ENCODE assay signal across 6 cellular contexts in the genomic region with DNA sequence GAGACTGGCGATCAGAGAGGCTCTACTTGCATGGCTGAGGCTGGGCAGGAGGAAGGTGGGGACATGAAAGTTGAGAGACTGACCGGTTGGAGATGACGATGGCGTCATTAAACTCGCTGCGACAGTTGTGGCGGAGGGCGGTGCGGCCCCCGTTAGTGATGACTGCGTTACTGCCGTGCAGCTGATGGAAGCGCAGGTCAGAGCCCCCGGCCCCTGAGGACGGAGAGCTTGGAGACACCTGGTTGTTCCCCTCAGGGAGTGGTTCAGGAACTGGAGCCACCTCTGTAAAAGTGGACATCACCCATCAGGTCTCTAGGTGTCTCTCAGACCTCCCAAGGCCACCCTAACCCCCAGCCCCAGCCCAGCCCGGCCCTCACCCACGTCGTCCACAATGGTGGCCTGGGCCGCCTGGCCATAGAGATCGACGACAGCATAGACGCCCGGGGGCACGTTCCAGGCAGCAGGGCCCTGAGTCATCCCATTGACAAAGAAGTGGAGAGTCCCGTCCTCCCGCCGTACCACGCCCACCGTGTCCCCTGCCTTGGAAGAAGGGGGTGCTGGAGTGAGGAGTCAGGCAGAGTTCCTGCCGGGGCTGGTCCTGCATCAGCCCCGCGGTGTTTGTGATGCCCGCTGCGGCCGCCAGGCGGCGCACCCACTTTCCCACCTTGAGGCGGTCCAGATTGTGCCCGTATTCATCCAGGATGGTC. TPM values are rescaled to one million over a fixed set of nuclear protein-coding genes. Genes with fewer than 3 reads are reported as not detected.
DNase-seq lines count a peak whose midpoint lies in the region; ATAC-seq and TF ChIP-seq lines count a peak whose summit lies in the region.

No MANE protein-coding gene starts in this region.

- H3K4me3 ChIP-seq in gastrocnemius medialis = no peak overlapping the region

- intact Hi-C loops in gastrocnemius medialis (cut with DNase I; ENCODE audit: low total_unique reads) = no loop called here

- in situ Hi-C loops in gastrocnemius medialis (cut with MboI; ENCODE audit: low sequenced_read_pairs in 4 of 4) = no loop called here

- peak; percentile 55 for DNase-seq in T follicular helper cell (ENCODE audit: low read depth)
- DNase-seq in ecto neural progenitor cell (ENCODE audit: low spot score) = peak; percentile 88
- peak in 1 of 2 donors; percentile 42 for DNase-seq in gastrocnemius medialis
- DNase-seq in medulla oblongata (ENCODE audit: extremely low spot score) = no peak

- no peaks in the 10 kb centered on the region for H3K27me3 ChIP-seq in gastrocnemius medialis

- no peaks in the 10 kb centered on the region for H3K9me3 ChIP-seq in gastrocnemius medialis

- no peak for ATAC-seq in gastrocnemius medialis
- no peak for ATAC-seq in GM21367 (IDR thresholded peaks at IDR 0.05; ENCODE audit: unreplicated experiment)

- H3K36me3 ChIP-seq in gastrocnemius medialis = peaks cover 0 to 67% of the 10 kb centered on the region in 2 donors

- no peak overlapping the region for H3K27ac ChIP-seq in C4-2B
- no peak overlapping the region for H3K27ac ChIP-seq in gastrocnemius medialis

- no peak for TF ChIP-seq POLR2A in gastrocnemius medialis (IDR thresholded peaks at IDR 0.05)

- H3K4me1 ChIP-seq in gastrocnemius medialis = peaks cover 12 to 14% of the 10 kb centered on the region in 2 donors

- peak; percentile 89 for TF ChIP-seq CTCF in C4-2B (conservative IDR thresholded peaks at IDR 0.05)
- TF ChIP-seq CTCF in gastrocnemius medialis (IDR thresholded peaks at IDR 0.05 in 4 of 5, conservative IDR thresholded peaks at IDR 0.05 in 1 of 5) = peak; percentile 46 to 83 (median 74)

RNA-seq across cellular contexts. Expression of a gene that starts 5.3 kb away (rescaled TPM):
- 10 to 100 TPM; 21.8 to 26.7 (median 23.5) TPM for total RNA-seq in gastrocnemius medialis

RNA-seq across cellular contexts. Expression of a gene that starts 8.7 kb away (rescaled TPM):
- total RNA-seq in gastrocnemius medialis = 100 to 1,000 TPM; 135 to 240 (median 169) TPM

RNA-seq across cellular contexts. Expression of a gene that starts 12.4 kb away (rescaled TPM):
- total RNA-seq in gastrocnemius medialis = 10 to 100 TPM in 1 of 4 donors, 1 to 10 TPM in 1, under 1 TPM in 2; 0.22 to 16.3 (median 1.7) TPM

RNA-seq across cellular contexts. Expression of a gene that starts 16.5 kb away (rescaled TPM):
- total RNA-seq in gastrocnemius medialis = 100 to 1,000 TPM; 115 to 384 (median 273) TPM

RNA-seq across cellular contexts. Expression of a gene that starts 28.1 kb away (rescaled TPM):
- total RNA-seq in gastrocnemius medialis = 1 to 10 TPM; 3.6 to 7.0 (median 4.6) TPM
